ENCODE assay signal across 8 cellular contexts in genomic region chr4:128386761-128387599, GRCh38.
A peak's percentile ranks its signal among the peaks of the same experiment; 100 is the strongest.
DNase-seq lines count a peak whose midpoint lies in the region; ATAC-seq, FAIRE-seq and TF ChIP-seq lines count a peak whose summit lies in the region.

No MANE protein-coding gene starts in this region.

- peaks cover 56% of the 10 kb centered on the region for H3K4me1 Mint-ChIP-seq in nephron

- peak overlapping the region in 1 of 3 experiments; percentile 21 for H3K4me3 Mint-ChIP-seq in nephron

- H3K36me3 Mint-ChIP-seq in nephron (ENCODE audit: low read depth) = no peaks in the 10 kb centered on the region

- peak; percentile 99 for DNase-seq in RCC 7860 (ENCODE audit: low spot score)
- peak; percentile 99 for DNase-seq in fibroblast of gingiva (ENCODE audit: low read depth)
- no peak for DNase-seq in activated CD4-positive, CD25-positive, alpha-beta regulatory T cell (lab: John Stamatoyannopoulos, UW)
- no peak for DNase-seq in effector CD8-positive, alpha-beta T cell (lab: John Stamatoyannopoulos, UW)
- no peak for DNase-seq in SKM-1 treated with dmso at 0.1 percent for 144 hours (lab: John Stamatoyannopoulos, UW; ENCODE audit: unreplicated experiment)

- ATAC-seq in HG03432 (IDR thresholded peaks at IDR 0.05; ENCODE audit: unreplicated experiment) (peak; percentile 53), HG03460 (IDR thresholded peaks at IDR 0.05; ENCODE audit: unreplicated experiment) (no peak)

- no peaks in the 10 kb centered on the region for H3K9me3 Mint-ChIP-seq in nephron

- no peak for TF ChIP-seq CTCF in nephron (IDR thresholded peaks at IDR 0.05; ENCODE audit: unreplicated experiment in 3 of 3)

- H3K27ac Mint-ChIP-seq in nephron = peak overlapping the region; percentile 75 to 81 (median 80)

- FAIRE-seq in RCC 7860 (lab: Jason Lieb, UNC) = peak; percentile 98

- peaks cover 4% of the 10 kb centered on the region for H3K27me3 Mint-ChIP-seq in nephron (ENCODE audit: low read depth)

Comparison
In these comparisons a context has a peak if more than half of its experiments do, and no peak if none do; other contexts are left out.
1. DNase-seq: peak in RCC 7860 (single experiment) and fibroblast of gingiva (single experiment); none in activated CD4-positive, CD25-positive, alpha-beta regulatory T cell (0 of 4), effector CD8-positive, alpha-beta T cell (single experiment) and SKM-1 treated with dmso at 0.1 percent for 144 hours (single experiment).